Comparison of ENCODE assay signal across 12 cellular contexts in genomic region chr20:13898012-13898612, GRCh38.
DNase-seq lines count a peak whose midpoint lies in the region; TF ChIP-seq lines count a peak whose summit lies in the region.
"Had no signal": no experiment of that assay in that cellular context is flagged by ENCODE, and none has a peak within 500 bp of the region (broad histone marks: within the 10 kb centered on the region; RNA-seq: fewer than 3 reads in every experiment).

No MANE protein-coding gene starts in this region.

- H2AFZ ChIP-seq in mammary epithelial cell (ENCODE audit: low read depth, low read length), result no peak overlapping the region

- no peaks in the 10 kb centered on the region for H3K79me2 ChIP-seq in mammary epithelial cell (ENCODE audit: insufficient read depth, low read length)

- TF ChIP-seq CTCF in GM12865 (IDR thresholded peaks at IDR 0.05; ENCODE audit: insufficient read depth, low read depth, low read length, missing control alignments) (peak; percentile 4), mammary epithelial cell (conservative IDR thresholded peaks at IDR 0.05 in 1 of 2, IDR thresholded peaks at IDR 0.05 in 1 of 2; ENCODE audit: extremely low read depth in 1 of 2, insufficient read depth in 1 of 2, low read depth in 1 of 2, low read length in 2 of 2) (peak; percentile 12 to 34)

- no TSS peak for BruUV-seq in mammary epithelial cell (replicated peaks; lab: Mats Ljungman, UMichigan)

- H3K4me2 ChIP-seq in mammary epithelial cell (ENCODE audit: insufficient read depth, low read depth, low read length), result no peak overlapping the region

- CTCF ChIA-PET in mammary epithelial cell (lab: Charles Lee; ENCODE audit: low non-redundant PET), result interaction anchor here (0.6 kb wide), 1 partner anchor 97 kb away, joined by 3 read pairs; no protein-coding TSS in a partner anchor

- H3K36me3 ChIP-seq in mammary epithelial cell (ENCODE audit: insufficient read depth, low read length), result no peaks in the 10 kb centered on the region
- H3K36me3 ChIP-seq: left ventricle myocardium inferior had no signal

- no peak overlapping the region for H3K9ac ChIP-seq in mammary epithelial cell (ENCODE audit: insufficient read depth, low read length)

- H3K4me3 ChIP-seq in GM12865 (ENCODE audit: low read depth, low read length) (no peak overlapping the region), mammary epithelial cell (replicated peaks in 1 of 3; ENCODE audit: insufficient read depth in 1 of 3, low read depth in 2 of 3, low read length in 3 of 3) (no peak overlapping the region)
- H3K4me3 ChIP-seq: left ventricle myocardium inferior had no signal

- H3K27ac ChIP-seq in mammary epithelial cell (ENCODE audit: insufficient read depth, low read depth, low read length), result no peak overlapping the region
- H3K27ac ChIP-seq: left ventricle myocardium inferior had no signal

- no peaks in the 10 kb centered on the region for H3K4me1 ChIP-seq in mammary epithelial cell (ENCODE audit: insufficient read depth, low read length)
- H3K4me1 ChIP-seq: left ventricle myocardium inferior had no signal

- no peaks in the 10 kb centered on the region for H3K27me3 ChIP-seq in mammary epithelial cell (ENCODE audit: insufficient read depth, low read length)

- in situ Hi-C loops in mammary epithelial cell (cut with MboI; ENCODE audit: low sequenced_read_pairs in 2 of 2), result no loop called here

- no peaks in the 10 kb centered on the region for H3K9me3 ChIP-seq in mammary epithelial cell (replicated peaks; ENCODE audit: insufficient read depth, low read length)

- no peaks in the 10 kb centered on the region for H4K20me1 ChIP-seq in mammary epithelial cell (ENCODE audit: insufficient read depth, low read length)

- DNase-seq in AG08395 (ENCODE audit: low spot score) (peak; percentile 24), GM12865 (ENCODE audit: low read depth) (peak; percentile 3), NCI-H460 (ENCODE audit: extremely low read depth, low read depth) (peak; percentile 30), mammary epithelial cell (peak; percentile 3), NCI-H128 (lab: John Stamatoyannopoulos, UW; ENCODE audit: unreplicated experiment) (no peak), globus pallidus (ENCODE audit: low spot score) (no peak), T-helper 1 cell (no peak)
- DNase-seq in activated CD4-positive, alpha-beta T cell treated with anti-CD3 and anti-CD28 coated beads, Interleukin-2, amount 50 U/mL, for 1 hour, result no peak
- DNase-seq: CD4-positive, alpha-beta T cell; left ventricle myocardium inferior; NCI-H2029 treated with DMSO at 0.1 percent for 48 hours; stimulated activated CD4-positive, alpha-beta T cell treated with anti-CD3 and anti-CD28 coated beads, Interleukin-2, amount 100 ng/mL, for 48 hours had no signal

- intact Hi-C loops in mammary epithelial cell (cut with micrococcal nuclease), result loop anchor here (1.0 kb wide), 1 partner anchor 156 kb away; no protein-coding TSS in a partner anchor

- dilution Hi-C loops in mammary epithelial cell (cut with HindIII; ENCODE audit: low sequenced_read_pairs), result loop anchor here (5.0 kb wide), 1 partner anchor 49 kb away; no protein-coding TSS in a partner anchor

- WGBS in mammary epithelial cell (ENCODE audit: low coverage, missing lambda C conversion rate), result 100% methylated on average over 2 of the region's 2 CpGs

Comparison
In these comparisons a context has a peak if more than half of its experiments do, and no peak if none do; other contexts are left out.
1. DNase-seq: peak in AG08395 (single experiment), GM12865 (single experiment), NCI-H460 (single experiment) and mammary epithelial cell (single experiment); none in NCI-H128 (single experiment), activated CD4-positive, alpha-beta T cell treated with anti-CD3 and anti-CD28 coated beads, Interleukin-2, amount 50 U/mL, for 1 hour (single experiment), globus pallidus (single experiment) and T-helper 1 cell (0 of 5).